ENCODE assay signal across 14 cellular contexts in the genomic region with DNA sequence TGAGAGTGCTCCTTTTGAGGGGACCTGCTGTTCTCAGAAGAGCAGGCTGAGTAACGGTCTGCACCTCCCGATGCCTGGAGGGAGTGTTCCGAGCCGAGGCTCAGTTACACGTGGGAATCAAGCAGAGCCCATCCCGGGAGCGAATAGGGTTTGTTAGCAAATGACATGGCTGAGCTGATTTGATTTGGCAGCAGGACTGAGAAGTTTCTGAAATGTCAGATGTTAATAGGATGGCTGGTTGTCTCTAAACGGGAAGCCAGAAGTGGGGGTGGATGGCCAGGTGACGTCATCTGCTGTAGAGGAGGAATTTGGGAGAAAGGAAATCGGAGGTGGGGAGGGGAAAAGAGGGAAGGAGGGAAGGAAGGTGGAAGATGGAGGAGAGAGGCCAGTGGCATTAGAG.
DNase-seq lines count a peak whose midpoint lies in the region; ATAC-seq and TF ChIP-seq lines count a peak whose summit lies in the region.
"Had no signal": no experiment of that assay in that cellular context is flagged by ENCODE, and none has a peak within 500 bp of the region (broad histone marks: within the 10 kb centered on the region; RNA-seq: fewer than 3 reads in every experiment).

No MANE protein-coding gene starts in this region.

- no peak for TF ChIP-seq EP300 in transverse colon (IDR thresholded peaks at IDR 0.05; ENCODE audit: low read depth)

- H3K36me3 ChIP-seq in GM23338 (ENCODE audit: insufficient read depth): no peaks in the 10 kb centered on the region
- H3K36me3 ChIP-seq in transverse colon: no peaks in the 10 kb centered on the region
- H3K36me3 ChIP-seq in mucosa of descending colon (ENCODE audit: low read depth): no peaks in the 10 kb centered on the region

- H3K9me2 ChIP-seq in GM23338 (ENCODE audit: insufficient read depth): no peaks in the 10 kb centered on the region

- H3K9me3 ChIP-seq in transverse colon (no peaks in the 10 kb centered on the region), mucosa of descending colon (no peaks in the 10 kb centered on the region)
- H3K9me3 ChIP-seq: stomach had no signal

- in situ Hi-C loops in GM13976 (cut with MboI; ENCODE audit: low sequenced_read_pairs, unreplicated experiment) (no loop called here), transverse colon (cut with MboI; ENCODE audit: low pct_ligation_motif_present in 1 of 4, low pct_unique_long_range_greater_than_20kb in 1 of 4, low sequenced_read_pairs in 3 of 4) (no loop called here)

- ATAC-seq in GM23338 (peak; percentile 56), WTC11 (peak; percentile 40), mucosa of descending colon (no peak)
- ATAC-seq: activated T-cell treated with anti-CD3 and anti-CD28 coated beads, Interleukin-2, amount 50 U/mL, for 72 hours; CD8-positive, alpha-beta T cell had no signal

- H3K9me3 Mint-ChIP-seq in GM23338 (no peaks in the 10 kb centered on the region), WTC11 (no peaks in the 10 kb centered on the region), glutamatergic neuron (ENCODE audit: unreplicated experiment) (peaks cover 3% of the 10 kb centered on the region)
- H3K9me3 Mint-ChIP-seq: activated T-cell treated with anti-CD3 and anti-CD28 coated beads, Interleukin-2, amount 50 U/mL, for 72 hours; CD8-positive, alpha-beta T cell had no signal

- H3K27me3 Mint-ChIP-seq in GM23338 (ENCODE audit: insufficient read depth, low read depth, poor library complexity): peaks cover 20% of the 10 kb centered on the region
- H3K27me3 Mint-ChIP-seq in WTC11 (ENCODE audit: low read depth): no peaks in the 10 kb centered on the region
- H3K27me3 Mint-ChIP-seq in glutamatergic neuron (ENCODE audit: unreplicated experiment): peaks cover 12% of the 10 kb centered on the region

- WGBS in transverse colon (ENCODE audit: low coverage in 1 of 2), 2 donors: 57 to 68% methylated on average over 3 to 10 of the region's 10 CpGs

- intact Hi-C loops in transverse colon (cut with DNase I; ENCODE audit: low total_unique reads): no loop called here
- intact Hi-C loops in mucosa of descending colon (cut with DNase I, micrococcal nuclease): no loop called here

- H3K4me1 Mint-ChIP-seq in GM23338 (peaks cover 35% of the 10 kb centered on the region), WTC11 (peaks cover 45% of the 10 kb centered on the region), glutamatergic neuron (ENCODE audit: low read depth, unreplicated experiment) (peaks cover 32% of the 10 kb centered on the region)

- H3K36me3 Mint-ChIP-seq in GM23338 (ENCODE audit: low read depth): peaks cover 17% of the 10 kb centered on the region
- peaks cover 12% of the 10 kb centered on the region for H3K36me3 Mint-ChIP-seq in WTC11
- no peaks in the 10 kb centered on the region for H3K36me3 Mint-ChIP-seq in glutamatergic neuron (ENCODE audit: unreplicated experiment)

- CTCF ChIA-PET in WTC11 (lab: Charles Lee): interaction anchor here (8.1 kb wide), 1 partner anchor 76 kb away, joined by 37 read pairs; no protein-coding TSS in a partner anchor

- POLR2A ChIA-PET in WTC11 (lab: Charles Lee): no interaction called here

- H4K20me1 ChIP-seq in GM23338 (replicated peaks; ENCODE audit: insufficient read depth): peaks cover 18% of the 10 kb centered on the region; the same call in 1 of the 2 replicates

- H3K27ac Mint-ChIP-seq in GM23338 (no peak overlapping the region), WTC11 (no peak overlapping the region), glutamatergic neuron (ENCODE audit: unreplicated experiment) (peak overlapping the region; percentile 23)
- H3K27ac Mint-ChIP-seq: CD8-positive, alpha-beta T cell had no signal

- no peak for TF ChIP-seq POLR2A in transverse colon (IDR thresholded peaks at IDR 0.05)

- H3K4me1 ChIP-seq in GM23338 (ENCODE audit: insufficient read depth) (peaks cover 13% of the 10 kb centered on the region), transverse colon (no peaks in the 10 kb centered on the region), mucosa of descending colon (ENCODE audit: low read depth) (no peaks in the 10 kb centered on the region)

- H3K4me3 ChIP-seq in GM23338 (peak overlapping the region; percentile 3; the same call in 1 of the 2 replicates), transverse colon (no peak overlapping the region), mucosa of descending colon (no peak overlapping the region)
- H3K4me3 ChIP-seq: stomach had no signal

- H3K27ac ChIP-seq in GM23338 (ENCODE audit: low read depth) (no peak overlapping the region), transverse colon (no peak overlapping the region)

- H3K79me2 ChIP-seq in GM23338 (replicated peaks; ENCODE audit: insufficient read depth): peaks cover 71% of the 10 kb centered on the region

- TF ChIP-seq CTCF in GM23338 (conservative IDR thresholded peaks at IDR 0.05; ENCODE audit: low read depth in 2 of 2): no peak
- no peak for TF ChIP-seq CTCF in WTC11 (IDR thresholded peaks at IDR 0.05)
- TF ChIP-seq CTCF in glutamatergic neuron (IDR thresholded peaks at IDR 0.05; ENCODE audit: partially characterized antibody, unreplicated experiment): no peak
- no peak for TF ChIP-seq CTCF in GM13976 (IDR thresholded peaks at IDR 0.05; ENCODE audit: borderline replicate concordance, control extremely low read depth, extremely low read depth, insufficient read depth, missing control alignments)
- TF ChIP-seq CTCF in transverse colon (IDR thresholded peaks at IDR 0.05): no peak
- TF ChIP-seq CTCF in mucosa of descending colon (IDR thresholded peaks at IDR 0.05): no peak

- H3F3A ChIP-seq in GM23338 (replicated peaks; ENCODE audit: low read depth): no peaks in the 10 kb centered on the region; the same call in 1 of the 2 replicates

- H3K27me3 ChIP-seq in GM23338 (ENCODE audit: insufficient read depth) (no peaks in the 10 kb centered on the region), transverse colon (no peaks in the 10 kb centered on the region)
- H3K27me3 ChIP-seq: stomach had no signal

- peak overlapping the region; percentile 25 for H3K4me2 ChIP-seq in GM23338

- H2AFZ ChIP-seq in GM23338: no peak overlapping the region

- DNase-seq in GM23338 (ENCODE audit: low spot score): peak; percentile 73
- peak; percentile 36 for DNase-seq in WTC11 (ENCODE audit: low spot score)
- no peak for DNase-seq in glutamatergic neuron
- peak; percentile 42 for DNase-seq in putamen (ENCODE audit: low spot score)
- no peak for DNase-seq in hippocampal formation (lab: John Stamatoyannopoulos, UW)
- no peak for DNase-seq in GM13976 (ENCODE audit: low spot score)
- DNase-seq in transverse colon: no peak
- no peak for DNase-seq in mucosa of descending colon
- DNase-seq: activated CD4-positive, alpha-beta T cell treated with anti-CD3 and anti-CD28 coated beads for 4 hours; activated T-cell treated with anti-CD3 and anti-CD28 coated beads, Interleukin-2, amount 50 U/mL, for 72 hours; anterior cingulate cortex; CD8-positive, alpha-beta T cell; NCI-H2081 treated with DMSO at 0.1 percent for 48 hours; stomach had no signal

- H3K4me3 Mint-ChIP-seq in GM23338 (peak overlapping the region; percentile 44), WTC11 (no peak overlapping the region), glutamatergic neuron (ENCODE audit: unreplicated experiment) (no peak overlapping the region)
- H3K4me3 Mint-ChIP-seq: activated T-cell treated with anti-CD3 and anti-CD28 coated beads, Interleukin-2, amount 50 U/mL, for 72 hours; CD8-positive, alpha-beta T cell had no signal

TF ChIP-seq in GM23338, 12 proteins besides CTCF, POLR2A, EP300 and RAD21:
- TF ChIP-seq ZNF331 (CRISPR knock-in tag; IDR thresholded peaks at IDR 0.05; ENCODE audit: low read depth) (no peak), POLR2AphosphoS5 (IDR thresholded peaks at IDR 0.05; ENCODE audit: low read depth) (no peak), CREB1 (CRISPR knock-in tag; IDR thresholded peaks at IDR 0.05; ENCODE audit: low read depth) (peak; percentile 87), STAT1 (IDR thresholded peaks at IDR 0.05; ENCODE audit: unreplicated experiment) (no peak)
- TF ChIP-seq, protein P1, sequence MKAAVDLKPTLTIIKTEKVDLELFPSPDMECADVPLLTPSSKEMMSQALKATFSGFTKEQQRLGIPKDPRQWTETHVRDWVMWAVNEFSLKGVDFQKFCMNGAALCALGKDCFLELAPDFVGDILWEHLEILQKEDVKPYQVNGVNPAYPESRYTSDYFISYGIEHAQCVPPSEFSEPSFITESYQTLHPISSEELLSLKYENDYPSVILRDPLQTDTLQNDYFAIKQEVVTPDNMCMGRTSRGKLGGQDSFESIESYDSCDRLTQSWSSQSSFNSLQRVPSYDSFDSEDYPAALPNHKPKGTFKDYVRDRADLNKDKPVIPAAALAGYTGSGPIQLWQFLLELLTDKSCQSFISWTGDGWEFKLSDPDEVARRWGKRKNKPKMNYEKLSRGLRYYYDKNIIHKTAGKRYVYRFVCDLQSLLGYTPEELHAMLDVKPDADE (IDR thresholded peaks at IDR 0.05): no peak

TF ChIP-seq in WTC11, 78 proteins besides CTCF, POLR2A, EP300 and RAD21:
- TF ChIP-seq EMX1 (CRISPR knock-in tag; IDR thresholded peaks at IDR 0.05) (no peak), FOXK1 (CRISPR knock-in tag; IDR thresholded peaks at IDR 0.05) (no peak), ETV6 (CRISPR knock-in tag; IDR thresholded peaks at IDR 0.05) (no peak)

Comparison
In these comparisons a context has a peak if more than half of its experiments do, and no peak if none do; other contexts are left out.
1. DNase-seq: peak in GM23338 (single experiment), WTC11 (single experiment) and putamen (single experiment); none in glutamatergic neuron (single experiment), hippocampal formation (0 of 2), GM13976 (single experiment), transverse colon (single experiment) and mucosa of descending colon (0 of 3).